28 cellular contexts compared by ENCODE assay signal in genomic region chr3:124463234-124463633, GRCh38.
"Had no signal": no experiment of that assay in that cellular context is flagged by ENCODE, and none has a peak within 500 bp of the region (broad histone marks: within the 10 kb centered on the region; RNA-seq: fewer than 3 reads in every experiment).

No MANE protein-coding gene starts in this region.

- H3K9me3 ChIP-seq: lower lobe of right lung, right atrium auricular region, stomach, thyroid gland, upper lobe of left lung had no signal

- H3K36me3 ChIP-seq: lower lobe of right lung, thyroid gland, upper lobe of left lung had no signal

- H3K9me3 Mint-ChIP-seq: activated CD4-positive, alpha-beta T cell treated with anti-CD3 and anti-CD28 coated beads, Interleukin-2, amount 10 ng/mL, durations not matched to agents 7 days and 5 days; activated CD8-positive, alpha-beta T cell treated with anti-CD3 and anti-CD28 coated beads for 36 hours; activated naive CD8-positive, alpha-beta T cell treated with anti-CD3 and anti-CD28 coated beads, Interleukin-2, amount 50 U/mL, for 24 hours; activated T-cell treated with anti-CD3 and anti-CD28 coated beads, Interleukin-2, amount 50 U/mL, for 4 hours; activated T-helper 17 cell treated with anti-CD3 and anti-CD28 coated beads, Interleukin-2, amount 50 U/mL, for 72 hours; naive thymus-derived CD8-positive, alpha-beta T cell; neural crest cell; stimulated activated naive B cell treated with anti-CD40 and anti-IgM and Interleukin-4, amounts not matched to agents 10 μg/mL and 1 μg/mL and 100 μg/mL, for 72 hours had no signal

- DNase-seq: activated CD4-positive, alpha-beta T cell treated with anti-CD3 and anti-CD28 coated beads, Interleukin-2, amount 10 ng/mL, durations not matched to agents 7 days and 5 days; activated CD4-positive, CD25-positive, alpha-beta regulatory T cell treated with anti-CD3 and anti-CD28 coated beads, Interleukin-2, amount 50 U/mL, for 72 hours; activated CD8-positive, alpha-beta T cell treated with anti-CD3 and anti-CD28 coated beads for 36 hours; activated gamma-delta T cell treated with Interleukin-2 at 50 U/mL for 16 hours; activated naive CD4-positive, alpha-beta T cell treated with anti-CD3 and anti-CD28 coated beads, Interleukin-2, amount 50 U/mL, for 16 hours; activated naive CD8-positive, alpha-beta T cell treated with anti-CD3 and anti-CD28 coated beads, Interleukin-2, amount 50 U/mL, for 24 hours; activated T-cell treated with anti-CD3 and anti-CD28 coated beads, Interleukin-2, amount 50 U/mL, for 4 hours; amygdala; caudate nucleus; cortex of kidney; effector memory CD8-positive, alpha-beta T cell; foreskin fibroblast; head of caudate nucleus; lower lobe of right lung; mesenchymal stem cell; naive thymus-derived CD8-positive, alpha-beta T cell; occipital lobe; stimulated activated CD4-positive, alpha-beta T cell treated with anti-CD3 and anti-CD28 coated beads, Interleukin-15, amount 100 ng/mL, for 24 hours; stimulated activated CD4-positive, alpha-beta T cell treated with anti-CD3 and anti-CD28 coated beads, Interleukin-2, amount 100 ng/mL, for 24 hours; stimulated activated naive B cell treated with anti-CD40 and anti-IgM and Interleukin-4, amounts not matched to agents 10 μg/mL and 1 μg/mL and 100 μg/mL, for 72 hours; stomach; T1000; thyroid gland; upper lobe of left lung had no signal

- ATAC-seq: activated CD8-positive, alpha-beta T cell treated with anti-CD3 and anti-CD28 coated beads for 36 hours; activated naive CD8-positive, alpha-beta T cell treated with anti-CD3 and anti-CD28 coated beads, Interleukin-2, amount 50 U/mL, for 24 hours; activated T-cell treated with anti-CD3 and anti-CD28 coated beads, Interleukin-2, amount 50 U/mL, for 4 hours; activated T-helper 17 cell treated with anti-CD3 and anti-CD28 coated beads, Interleukin-2, amount 50 U/mL, for 72 hours; effector memory CD8-positive, alpha-beta T cell; esophagus mucosa; lower lobe of right lung; naive thymus-derived CD8-positive, alpha-beta T cell; stimulated activated naive B cell treated with anti-CD40 and anti-IgM and Interleukin-4, amounts not matched to agents 10 μg/mL and 1 μg/mL and 100 μg/mL, for 72 hours had no signal

- H3K4me3 Mint-ChIP-seq: activated CD4-positive, alpha-beta T cell treated with anti-CD3 and anti-CD28 coated beads, Interleukin-2, amount 10 ng/mL, durations not matched to agents 7 days and 5 days; activated CD8-positive, alpha-beta T cell treated with anti-CD3 and anti-CD28 coated beads for 36 hours; activated naive CD8-positive, alpha-beta T cell treated with anti-CD3 and anti-CD28 coated beads, Interleukin-2, amount 50 U/mL, for 24 hours; activated T-cell treated with anti-CD3 and anti-CD28 coated beads, Interleukin-2, amount 50 U/mL, for 4 hours; activated T-helper 17 cell treated with anti-CD3 and anti-CD28 coated beads, Interleukin-2, amount 50 U/mL, for 72 hours; effector memory CD8-positive, alpha-beta T cell; naive thymus-derived CD8-positive, alpha-beta T cell; neural crest cell; stimulated activated naive B cell treated with anti-CD40 and anti-IgM and Interleukin-4, amounts not matched to agents 10 μg/mL and 1 μg/mL and 100 μg/mL, for 72 hours had no signal

- H3K4me1 Mint-ChIP-seq: activated CD4-positive, alpha-beta T cell treated with anti-CD3 and anti-CD28 coated beads, Interleukin-2, amount 10 ng/mL, durations not matched to agents 7 days and 5 days; activated naive CD8-positive, alpha-beta T cell treated with anti-CD3 and anti-CD28 coated beads, Interleukin-2, amount 50 U/mL, for 24 hours; activated T-helper 17 cell treated with anti-CD3 and anti-CD28 coated beads, Interleukin-2, amount 50 U/mL, for 72 hours; naive thymus-derived CD8-positive, alpha-beta T cell; neural crest cell had no signal

- H3K4me1 ChIP-seq: lower lobe of right lung, right atrium auricular region, upper lobe of left lung had no signal

- H3K36me3 Mint-ChIP-seq: naive thymus-derived CD8-positive, alpha-beta T cell had no signal

- H3K27ac Mint-ChIP-seq: activated CD4-positive, alpha-beta T cell treated with anti-CD3 and anti-CD28 coated beads, Interleukin-2, amount 10 ng/mL, durations not matched to agents 7 days and 5 days; activated CD8-positive, alpha-beta T cell treated with anti-CD3 and anti-CD28 coated beads for 36 hours; activated naive CD8-positive, alpha-beta T cell treated with anti-CD3 and anti-CD28 coated beads, Interleukin-2, amount 50 U/mL, for 24 hours; activated T-helper 17 cell treated with anti-CD3 and anti-CD28 coated beads, Interleukin-2, amount 50 U/mL, for 72 hours; effector memory CD8-positive, alpha-beta T cell; naive thymus-derived CD8-positive, alpha-beta T cell; stimulated activated naive B cell treated with anti-CD40 and anti-IgM and Interleukin-4, amounts not matched to agents 10 μg/mL and 1 μg/mL and 100 μg/mL, for 72 hours had no signal

- H3K27me3 ChIP-seq: right atrium auricular region, thyroid gland, upper lobe of left lung had no signal

- H3K4me3 ChIP-seq: lower lobe of right lung, right atrium auricular region, stomach, thyroid gland, upper lobe of left lung had no signal

- H3K27ac ChIP-seq: lower lobe of right lung, right atrium auricular region, stomach, thyroid gland, upper lobe of left lung had no signal
